ENCODE assay signal across 9 cellular contexts in genomic region chr1:203308205-203309114, GRCh38.
DNase-seq lines count a peak whose midpoint lies in the region; ATAC-seq and TF ChIP-seq lines count a peak whose summit lies in the region.
"Had no signal": no experiment of that assay in that cellular context is flagged by ENCODE, and none has a peak within 500 bp of the region (broad histone marks: within the 10 kb centered on the region; RNA-seq: fewer than 3 reads in every experiment).

No MANE protein-coding gene starts in this region.

- no peaks in the 10 kb centered on the region for H3K9me3 ChIP-seq in SK-N-MC (ENCODE audit: low read depth, low read length)

- no peak for TF ChIP-seq CTCF in GM12875 (IDR thresholded peaks at IDR 0.05; ENCODE audit: borderline replicate concordance, insufficient read depth, low read depth, low read length)

- H3K36me3 ChIP-seq in SK-N-MC (ENCODE audit: insufficient read depth, low read length) (no peaks in the 10 kb centered on the region), rectal smooth muscle tissue (ENCODE audit: control insufficient read depth, insufficient read depth, low read length) (peaks cover 17% of the 10 kb centered on the region)

- DNase-seq in SK-N-MC (ENCODE audit: low read depth, low spot score): no peak
- no peak for DNase-seq in erythroblast (lab: John Stamatoyannopoulos, UW)
- DNase-seq in stimulated activated CD4-positive, alpha-beta T cell treated with anti-CD3 and anti-CD28 coated beads, Interleukin-2, amount 100 ng/mL, for 48 hours: no peak
- DNase-seq in NCI-H2227 treated with DMSO at 0.1 percent for 48 hours (lab: John Stamatoyannopoulos, UW): no peak
- DNase-seq: NCI-H345 had no signal

- H3K27me3 ChIP-seq in rectal smooth muscle tissue (ENCODE audit: control insufficient read depth, insufficient read depth, low read length): no peaks in the 10 kb centered on the region

- H3K4me3 ChIP-seq in GM12875 (ENCODE audit: low read depth, low read length): peak overlapping the region; percentile 95
- peak overlapping the region; percentile 12; the same call in 1 of the 2 replicates for H3K4me3 ChIP-seq in SK-N-MC
- peak overlapping the region; percentile 97 for H3K4me3 ChIP-seq in rectal smooth muscle tissue (ENCODE audit: low read length)

- peak; percentile 38 for TF ChIP-seq POLR2A in erythroblast (IDR thresholded peaks at IDR 0.05; ENCODE audit: low read length)

- H3K27ac ChIP-seq in SK-N-MC: peak overlapping the region; percentile 26; the same call in 1 of the 2 replicates
- peak overlapping the region; percentile 4 for H3K27ac ChIP-seq in rectal smooth muscle tissue (ENCODE audit: low read depth, low read length)

- no peak overlapping the region for H3K9ac ChIP-seq in SK-N-MC (ENCODE audit: insufficient read length)
- no peak overlapping the region for H3K9ac ChIP-seq in rectal smooth muscle tissue (ENCODE audit: low read length)

- ATAC-seq in GM21723 (IDR thresholded peaks at IDR 0.05; ENCODE audit: unreplicated experiment) (no peak), HG03565 (IDR thresholded peaks at IDR 0.05; ENCODE audit: unreplicated experiment) (no peak)

- peaks cover 19% of the 10 kb centered on the region for H3K4me1 ChIP-seq in rectal smooth muscle tissue (ENCODE audit: control insufficient read depth, insufficient read depth, low read length)

Comparison
In these comparisons a context has a peak if more than half of its experiments do, and no peak if none do; other contexts are left out.
1. H3K4me3 ChIP-seq: peak in every context shown above with its lines; median percentile 97 in rectal smooth muscle tissue; 95 in GM12875; 12 in SK-N-MC.